ENCODE assay signal across 1 cellular context in genomic region chr2:56142497-56143061, GRCh38.
A peak's percentile ranks its signal among the peaks of the same experiment; 100 is the strongest.
TF ChIP-seq lines count a peak whose summit lies in the region.
"Not testable (repeated sequence)": the region's sequence is repeated elsewhere in the genome, so short reads cannot be mapped to it uniquely, and the experiment has no call there.

No MANE protein-coding gene starts in this region.

TF ChIP-seq in K562, 482 proteins besides CTCF, POLR2A, EP300 and RAD21:
- TF ChIP-seq NRF1 (conservative IDR thresholded peaks at IDR 0.05 in 1 of 2, IDR thresholded peaks at IDR 0.05 in 1 of 2): peak; percentile 65 to 67
- TF ChIP-seq ZNF766 (CRISPR knock-in tag; conservative IDR thresholded peaks at IDR 0.05): peak; percentile 97
- TF ChIP-seq FOXK2 (conservative IDR thresholded peaks at IDR 0.05 in 1 of 2, IDR thresholded peaks at IDR 0.05 in 1 of 2; ENCODE audit: low read depth in 2 of 2): peak; percentile 87 to 88
- TF ChIP-seq TEAD4 (IDR thresholded peaks at IDR 0.05; ENCODE audit: low read length): 0 out of 2 replicates have a peak, but pooled peaks have one; percentile 15
- TF ChIP-seq TEAD4 (CRISPR knock-in tag; IDR thresholded peaks at IDR 0.05; ENCODE audit: borderline replicate concordance); MYNN (CRISPR knock-in tag; IDR thresholded peaks at IDR 0.05); NR2C1 (IDR thresholded peaks at IDR 0.05); MYC (CRISPR knock-in tag; IDR thresholded peaks at IDR 0.05; ENCODE audit: borderline replicate concordance, low read depth): not testable (repeated sequence)
- TF ChIP-seq RNF2 (IDR thresholded peaks at IDR 0.05): peak; percentile 69
- TF ChIP-seq MNT (conservative IDR thresholded peaks at IDR 0.05): peak; percentile 35 to 63; a peak in 3 of 4 replicates
- TF ChIP-seq NCOR1 (IDR thresholded peaks at IDR 0.05): peak; percentile 34; the same call in 1 of the 2 replicates
- peak; percentile 91; the same call in 1 of the 2 replicates for TF ChIP-seq MYNN (IDR thresholded peaks at IDR 0.05)
- TF ChIP-seq E2F6 (IDR thresholded peaks at IDR 0.05; ENCODE audit: borderline replicate concordance in 1 of 2, extremely low read depth in 1 of 2, insufficient read depth in 1 of 2, insufficient read length in 1 of 2, low read depth in 1 of 2, low read length in 1 of 2, poor library complexity in 1 of 2, severe bottlenecking in 1 of 2): peak in 1 of 2 experiments; percentile 24
- TF ChIP-seq, protein P1, sequence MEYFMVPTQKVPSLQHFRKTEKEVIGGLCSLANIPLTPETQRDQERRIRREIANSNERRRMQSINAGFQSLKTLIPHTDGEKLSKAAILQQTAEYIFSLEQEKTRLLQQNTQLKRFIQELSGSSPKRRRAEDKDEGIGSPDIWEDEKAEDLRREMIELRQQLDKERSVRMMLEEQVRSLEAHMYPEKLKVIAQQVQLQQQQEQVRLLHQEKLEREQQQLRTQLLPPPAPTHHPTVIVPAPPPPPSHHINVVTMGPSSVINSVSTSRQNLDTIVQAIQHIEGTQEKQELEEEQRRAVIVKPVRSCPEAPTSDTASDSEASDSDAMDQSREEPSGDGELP (CRISPR knock-in tag; IDR thresholded peaks at IDR 0.05; ENCODE audit: borderline replicate concordance): peak; percentile 30; the same call in 1 of the 2 replicates
- 0 out of 4 replicates have a peak, but pooled peaks of 1 of the 2 experiments have one; percentile 10 for TF ChIP-seq RCOR1 (IDR thresholded peaks at IDR 0.05; ENCODE audit: borderline replicate concordance in 1 of 2, low read depth in 2 of 2, low read length in 2 of 2)
- peak; percentile 93 for TF ChIP-seq FOXA3 (CRISPR knock-in tag; conservative IDR thresholded peaks at IDR 0.05 in 1 of 2, IDR thresholded peaks at IDR 0.05 in 1 of 2)
- TF ChIP-seq NR2C1 (tag; IDR thresholded peaks at IDR 0.05): 0 out of 2 replicates have a peak, but pooled peaks have one; percentile 21
- peak; percentile 44; the same call in 1 of the 2 replicates for TF ChIP-seq DPF2 (IDR thresholded peaks at IDR 0.05)
- peak; percentile 65 for TF ChIP-seq ARID1B (IDR thresholded peaks at IDR 0.05)
- TF ChIP-seq RBFOX2 (IDR thresholded peaks at IDR 0.05; ENCODE audit: low read depth, low read length): peak; percentile 68
- peak; percentile 64 for TF ChIP-seq POLR2G (IDR thresholded peaks at IDR 0.05; ENCODE audit: low read depth, low read length)
- TF ChIP-seq MYC (IDR thresholded peaks at IDR 0.05; ENCODE audit: low read depth, low read length): peak; percentile 28; the same call in 1 of the 2 replicates
- TF ChIP-seq TAF9B (IDR thresholded peaks at IDR 0.05; ENCODE audit: partially characterized antibody): peak; percentile 14
- 0 out of 2 replicates have a peak, but pooled peaks have one; percentile 25 for TF ChIP-seq TAF7 (tag; IDR thresholded peaks at IDR 0.05)
- TF ChIP-seq YY1 (IDR thresholded peaks at IDR 0.05; ENCODE audit: borderline replicate concordance in 1 of 3, control insufficient read depth in 1 of 3, extremely low read depth in 1 of 3, insufficient read depth in 3 of 3, insufficient read length in 1 of 3, insufficient replicate concordance in 2 of 3, low read depth in 1 of 3, low read length in 2 of 3): peak in 1 of 3 experiments; percentile 50
- TF ChIP-seq POLR2AphosphoS5 (IDR thresholded peaks at IDR 0.05; ENCODE audit: control insufficient read depth, insufficient read depth, low read depth, low read length): peak; percentile 40; the same call in 1 of the 2 replicates
- TF ChIP-seq EGR1 (conservative IDR thresholded peaks at IDR 0.05): peak; percentile 70
- TF ChIP-seq, protein P2, sequence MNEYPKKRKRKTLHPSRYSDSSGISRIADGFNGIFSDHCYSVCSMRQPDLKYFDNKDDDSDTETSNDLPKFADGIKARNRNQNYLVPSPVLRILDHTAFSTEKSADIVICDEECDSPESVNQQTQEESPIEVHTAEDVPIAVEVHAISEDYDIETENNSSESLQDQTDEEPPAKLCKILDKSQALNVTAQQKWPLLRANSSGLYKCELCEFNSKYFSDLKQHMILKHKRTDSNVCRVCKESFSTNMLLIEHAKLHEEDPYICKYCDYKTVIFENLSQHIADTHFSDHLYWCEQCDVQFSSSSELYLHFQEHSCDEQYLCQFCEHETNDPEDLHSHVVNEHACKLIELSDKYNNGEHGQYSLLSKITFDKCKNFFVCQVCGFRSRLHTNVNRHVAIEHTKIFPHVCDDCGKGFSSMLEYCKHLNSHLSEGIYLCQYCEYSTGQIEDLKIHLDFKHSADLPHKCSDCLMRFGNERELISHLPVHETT (CRISPR knock-in tag; conservative IDR thresholded peaks at IDR 0.05 in 1 of 2, IDR thresholded peaks at IDR 0.05 in 1 of 2): 0 out of 4 replicates have a peak, but pooled peaks of 1 of the 2 experiments have one; percentile 11
- TF ChIP-seq CREM (IDR thresholded peaks at IDR 0.05; ENCODE audit: low read depth): 0 out of 2 replicates have a peak, but pooled peaks have one; percentile 6
- peak; percentile 57 for TF ChIP-seq TAF1 (IDR thresholded peaks at IDR 0.05; ENCODE audit: control insufficient read depth, extremely low read depth, insufficient read depth, low read length, severe bottlenecking)
- peak; percentile 79 for TF ChIP-seq ZBTB7A (IDR thresholded peaks at IDR 0.05; ENCODE audit: borderline replicate concordance, control insufficient read depth, low read depth, low read length)
- peak; percentile 48 for TF ChIP-seq EP400 (IDR thresholded peaks at IDR 0.05)
TF ChIP-seq in K562: peak in this region for 28; not testable (repeated sequence) for 454.
